18 cellular contexts compared by ENCODE assay signal in the genomic region with DNA sequence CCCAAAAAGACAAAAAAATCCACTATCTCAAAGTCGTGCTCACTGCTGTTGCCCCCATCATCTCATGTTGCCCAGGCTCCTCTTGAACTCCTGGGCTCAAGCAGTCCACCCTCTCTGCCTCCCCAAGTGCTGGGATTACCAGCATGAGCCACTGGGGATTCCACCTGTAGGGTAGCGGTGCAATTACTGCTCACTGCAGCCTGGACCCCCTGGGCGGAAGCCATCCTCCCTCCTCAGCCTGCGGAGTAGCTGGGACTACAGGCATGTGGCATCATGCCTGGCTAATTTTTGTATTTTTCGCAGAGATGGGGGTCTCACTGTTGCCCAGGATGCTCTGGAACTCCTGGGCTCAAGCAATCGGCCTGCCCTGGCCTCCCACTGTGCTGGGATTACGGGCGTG. TPM values are rescaled to one million over a fixed set of nuclear protein-coding genes. Genes with fewer than 3 reads are reported as not detected.
DNase-seq lines count a peak whose midpoint lies in the region; ATAC-seq, FAIRE-seq and TF ChIP-seq lines count a peak whose summit lies in the region.
"Had no signal": no experiment of that assay in that cellular context is flagged by ENCODE, and none has a peak within 500 bp of the region (broad histone marks: within the 10 kb centered on the region; RNA-seq: fewer than 3 reads in every experiment).

No MANE protein-coding gene starts in this region.

- no peak overlapping the region for H3K4me3 Mint-ChIP-seq in dendritic cell treated with granulocyte-macrophage colony-stimulating factor and Interleukin-4, amounts not matched to agents 40 ng/mL and 50 ng/mL, for 4 days
- H3K4me3 Mint-ChIP-seq in stimulated activated memory B cell treated with anti-CD40 and anti-IgM and Interleukin-4, amounts not matched to agents 10 μg/mL and 1 μg/mL and 100 μg/mL, for 72 hours: no peak overlapping the region
- no peak overlapping the region for H3K4me3 Mint-ChIP-seq in endothelial cell (ENCODE audit: unreplicated experiment)
- H3K4me3 Mint-ChIP-seq in activated naive CD8-positive, alpha-beta T cell treated with anti-CD3 and anti-CD28 coated beads, Interleukin-2, amount 50 U/mL, for 24 hours: no peak overlapping the region

- no peaks in the 10 kb centered on the region for H4K20me1 ChIP-seq in GM23248 (ENCODE audit: insufficient read depth)

- TF ChIP-seq EP300 in A549 (IDR thresholded peaks at IDR 0.05): no peak

- H3K9me3 ChIP-seq in A549 (0 out of 3 replicates have a peak, but pooled peaks cover 6% of the 10 kb centered on the region), GM23248 (ENCODE audit: low read depth) (no peaks in the 10 kb centered on the region)
- H3K9me3 ChIP-seq: HAP-1, MG63 had no signal

- no peaks in the 10 kb centered on the region for H3K9me3 Mint-ChIP-seq in dendritic cell treated with granulocyte-macrophage colony-stimulating factor and Interleukin-4, amounts not matched to agents 40 ng/mL and 50 ng/mL, for 4 days
- no peaks in the 10 kb centered on the region for H3K9me3 Mint-ChIP-seq in stimulated activated memory B cell treated with anti-CD40 and anti-IgM and Interleukin-4, amounts not matched to agents 10 μg/mL and 1 μg/mL and 100 μg/mL, for 72 hours
- H3K9me3 Mint-ChIP-seq in endothelial cell (ENCODE audit: unreplicated experiment): no peaks in the 10 kb centered on the region
- no peaks in the 10 kb centered on the region for H3K9me3 Mint-ChIP-seq in activated naive CD8-positive, alpha-beta T cell treated with anti-CD3 and anti-CD28 coated beads, Interleukin-2, amount 50 U/mL, for 24 hours

- no peak for TF ChIP-seq POLR2A in A549 (IDR thresholded peaks at IDR 0.05; ENCODE audit: low read length)

- WGBS in A549 (ENCODE audit: missing lambda C conversion rate): 68% methylated on average over 8 of the region's 8 CpGs
- WGBS in GM23248 (ENCODE audit: low coverage in 1 of 2, low lambda C conversion rate in 2 of 2, missing lambda C conversion rate in 2 of 2), 2 experiments: 69 to 72% methylated on average over 8 of the region's 8 CpGs

- peaks cover 22% of the 10 kb centered on the region for H3K4me1 ChIP-seq in A549
- peaks cover 20% of the 10 kb centered on the region for H3K4me1 ChIP-seq in GM23248 (ENCODE audit: insufficient read depth)

- TF ChIP-seq RAD21 in A549 (conservative IDR thresholded peaks at IDR 0.05 in 1 of 2, IDR thresholded peaks at IDR 0.05 in 1 of 2): no peak

- DNase-seq in A549 (ENCODE audit: low read depth in 1 of 2, low spot score in 1 of 2): no peak
- no peak for DNase-seq in GM23248
- no peak for DNase-seq in endothelial cell (ENCODE audit: low spot score)
- no peak for DNase-seq in activated CD8-positive, alpha-beta memory T cell treated with anti-CD3 and anti-CD28 coated beads, Interleukin-2, amount 50 U/mL, for 4 hours
- DNase-seq in activated naive CD8-positive, alpha-beta T cell treated with anti-CD3 and anti-CD28 coated beads, Interleukin-2, amount 50 U/mL, for 24 hours: no peak
- DNase-seq: DMS79 treated with DMSO at 0.1 percent for 48 hours, NCI-H1092, NCI-H146, NCI-H2029 treated with DMSO at 0.1 percent for 48 hours, NCI-H2171, NCI-H446 had no signal

- H3K27me3 Mint-ChIP-seq in dendritic cell treated with granulocyte-macrophage colony-stimulating factor and Interleukin-4, amounts not matched to agents 40 ng/mL and 50 ng/mL, for 4 days: peaks cover 1% of the 10 kb centered on the region
- peaks cover 22% of the 10 kb centered on the region for H3K27me3 Mint-ChIP-seq in stimulated activated memory B cell treated with anti-CD40 and anti-IgM and Interleukin-4, amounts not matched to agents 10 μg/mL and 1 μg/mL and 100 μg/mL, for 72 hours
- H3K27me3 Mint-ChIP-seq in endothelial cell (ENCODE audit: unreplicated experiment): peaks cover 21% of the 10 kb centered on the region
- peaks cover 42% of the 10 kb centered on the region for H3K27me3 Mint-ChIP-seq in activated naive CD8-positive, alpha-beta T cell treated with anti-CD3 and anti-CD28 coated beads, Interleukin-2, amount 50 U/mL, for 24 hours

- H3K27me3 ChIP-seq in GM23248 (replicated peaks; ENCODE audit: insufficient read depth): peaks cover 9% of the 10 kb centered on the region

- POLR2A ChIA-PET in A549 (lab: Yijun Ruan, JAX): no interaction called here

- intact Hi-C loops in dendritic cell treated with granulocyte-macrophage colony-stimulating factor and Interleukin-4, amounts not matched to agents 40 ng/mL and 50 ng/mL, for 4 days (cut with micrococcal nuclease): no loop called here

- peak; percentile 23 to 49; a peak in 3 of 6 replicates for ATAC-seq in A549
- no peak for ATAC-seq in stimulated activated memory B cell treated with anti-CD40 and anti-IgM and Interleukin-4, amounts not matched to agents 10 μg/mL and 1 μg/mL and 100 μg/mL, for 72 hours
- no peak for ATAC-seq in activated naive CD8-positive, alpha-beta T cell treated with anti-CD3 and anti-CD28 coated beads, Interleukin-2, amount 50 U/mL, for 24 hours
- ATAC-seq: Panc1 had no signal

- peak overlapping the region; percentile 97 for H3K27ac Mint-ChIP-seq in dendritic cell treated with granulocyte-macrophage colony-stimulating factor and Interleukin-4, amounts not matched to agents 40 ng/mL and 50 ng/mL, for 4 days
- peak overlapping the region; percentile 16 for H3K27ac Mint-ChIP-seq in stimulated activated memory B cell treated with anti-CD40 and anti-IgM and Interleukin-4, amounts not matched to agents 10 μg/mL and 1 μg/mL and 100 μg/mL, for 72 hours
- no peak overlapping the region for H3K27ac Mint-ChIP-seq in endothelial cell (ENCODE audit: unreplicated experiment)
- no peak overlapping the region for H3K27ac Mint-ChIP-seq in activated naive CD8-positive, alpha-beta T cell treated with anti-CD3 and anti-CD28 coated beads, Interleukin-2, amount 50 U/mL, for 24 hours

- CTCF ChIA-PET in A549 (lab: Yijun Ruan, JAX): interaction anchor here (1.0 kb wide), 2 partner anchors 19 to 22 kb away, joined by 3 read pairs; no protein-coding TSS in a partner anchor

- no peaks in the 10 kb centered on the region for H3K9me2 ChIP-seq in GM23248 (ENCODE audit: insufficient read depth)

- H3F3A ChIP-seq in GM23248 (ENCODE audit: insufficient read depth): peaks cover 11% of the 10 kb centered on the region

- TF ChIP-seq CTCF in A549 (IDR thresholded peaks at IDR 0.05) (no peak), endothelial cell (IDR thresholded peaks at IDR 0.05; ENCODE audit: unreplicated experiment) (no peak)

- peak overlapping the region; percentile 37; the same call in 1 of the 2 replicates for H3K9ac ChIP-seq in GM23248

- H3K36me3 Mint-ChIP-seq in dendritic cell treated with granulocyte-macrophage colony-stimulating factor and Interleukin-4, amounts not matched to agents 40 ng/mL and 50 ng/mL, for 4 days (ENCODE audit: low read depth): peaks cover 24% of the 10 kb centered on the region
- no peaks in the 10 kb centered on the region for H3K36me3 Mint-ChIP-seq in stimulated activated memory B cell treated with anti-CD40 and anti-IgM and Interleukin-4, amounts not matched to agents 10 μg/mL and 1 μg/mL and 100 μg/mL, for 72 hours
- H3K36me3 Mint-ChIP-seq in endothelial cell (ENCODE audit: low read depth, unreplicated experiment): peaks cover 5% of the 10 kb centered on the region
- H3K36me3 Mint-ChIP-seq in activated naive CD8-positive, alpha-beta T cell treated with anti-CD3 and anti-CD28 coated beads, Interleukin-2, amount 50 U/mL, for 24 hours (ENCODE audit: low read depth): peaks cover 2% of the 10 kb centered on the region

- H3K4me2 ChIP-seq in A549: peak overlapping the region; percentile 43
- peak overlapping the region; percentile 38 for H3K4me2 ChIP-seq in GM23248 (ENCODE audit: unreplicated experiment)

- in situ Hi-C loops in GM23248 (cut with MboI): no loop called here

- H3K4me3 ChIP-seq in A549 (no peak overlapping the region), GM23248 (0 out of 2 replicates have a peak overlapping the region, but pooled peaks have one; percentile 12)
- H3K4me3 ChIP-seq: HAP-1, MG63, SJSA1 had no signal

- FAIRE-seq in A549 (lab: Jason Lieb, UNC): no peak

- peaks cover 50% of the 10 kb centered on the region for H3K4me1 Mint-ChIP-seq in dendritic cell treated with granulocyte-macrophage colony-stimulating factor and Interleukin-4, amounts not matched to agents 40 ng/mL and 50 ng/mL, for 4 days (ENCODE audit: low read depth)
- H3K4me1 Mint-ChIP-seq in stimulated activated memory B cell treated with anti-CD40 and anti-IgM and Interleukin-4, amounts not matched to agents 10 μg/mL and 1 μg/mL and 100 μg/mL, for 72 hours: peaks cover 26% of the 10 kb centered on the region
- peaks cover 18% of the 10 kb centered on the region for H3K4me1 Mint-ChIP-seq in endothelial cell (ENCODE audit: unreplicated experiment)
- H3K4me1 Mint-ChIP-seq in activated naive CD8-positive, alpha-beta T cell treated with anti-CD3 and anti-CD28 coated beads, Interleukin-2, amount 50 U/mL, for 24 hours: peaks cover 18% of the 10 kb centered on the region

- no peak overlapping the region for H2AFZ ChIP-seq in GM23248

- H3K36me3 ChIP-seq in GM23248 (ENCODE audit: low read depth): no peaks in the 10 kb centered on the region
- H3K36me3 ChIP-seq: HAP-1, MG63, SJSA1 had no signal

- peak overlapping the region; percentile 5 to 65; a peak in 2 of 6 replicates for H3K27ac ChIP-seq in A549
- H3K27ac ChIP-seq in GM23248: peak overlapping the region; percentile 67
- H3K27ac ChIP-seq: SJSA1 had no signal

- no peaks in the 10 kb centered on the region for H3K79me2 ChIP-seq in GM23248 (ENCODE audit: insufficient read depth)

RNA-seq across cellular contexts. Expression of a gene that starts 37.9 kb away (rescaled TPM):
- polyA plus RNA-seq in A549 (2011; rRNA removed) (not detected in 2 replicates), A549 (2017; fragmentation: RNase III; extraction: RNeasy Plus Mini Kit Qiagen cat#74134 plus additional on column Dnase treatment) (not detected in 3 replicates), GM23248 (2016; fragmentation: Nextera tagmentation; extraction: Ambion mirVana) (not detected in 2 replicates)
- not detected in 2 replicates for polyA plus RNA-seq in A549 (2012; cell fraction: cytosol; rRNA removed)
- not detected in 2 replicates for polyA plus RNA-seq in A549 (2012; cell fraction: nucleus; rRNA removed)
- polyA minus RNA-seq in A549 (2011; rRNA and poly(A)+ RNA removed): not detected in 2 replicates
- not detected in 2 replicates for total RNA-seq in GM23248 (2014; rRNA removed; shearing (Covaris generic))
- total RNA-seq in endothelial cell (ENCODE audit: unreplicated experiment): not detected
- total RNA-seq: SJSA1 had no signal
- polyA plus RNA-seq: CD14-positive monocyte had no signal

RNA-seq across cellular contexts. Expression of a gene that starts 47.1 kb away (rescaled TPM):
- polyA plus RNA-seq in A549 (2011; rRNA removed): not detected in 2 replicates
- polyA plus RNA-seq in A549 (2012; cell fraction: cytosol; rRNA removed): not detected in 2 replicates
- polyA plus RNA-seq in A549 (2012; cell fraction: nucleus; rRNA removed): not detected in 2 replicates
- polyA plus RNA-seq in A549 (2017; fragmentation: RNase III; extraction: RNeasy Plus Mini Kit Qiagen cat#74134 plus additional on column Dnase treatment): not detected in 3 replicates
- not detected in 2 replicates for polyA minus RNA-seq in A549 (2011; rRNA and poly(A)+ RNA removed)
- not detected in 2 replicates for total RNA-seq in GM23248 (2014; rRNA removed; shearing (Covaris generic))
- not detected in 2 replicates for polyA plus RNA-seq in GM23248 (2016; fragmentation: Nextera tagmentation; extraction: Ambion mirVana)
- total RNA-seq in endothelial cell (ENCODE audit: unreplicated experiment): not detected
- total RNA-seq: SJSA1 had no signal
- polyA plus RNA-seq: CD14-positive monocyte had no signal

RNA-seq across cellular contexts. Expression of a gene that starts 52.5 kb away (rescaled TPM):
- 62.5 and 70.9 TPM in 2 replicates for polyA plus RNA-seq in A549 (2011; rRNA removed)
- polyA plus RNA-seq in A549 (2012; cell fraction: cytosol; rRNA removed): 128 and 131 TPM in 2 replicates
- 168 and 237 TPM in 2 replicates for polyA plus RNA-seq in A549 (2012; cell fraction: nucleus; rRNA removed)
- polyA plus RNA-seq in A549 (2017; fragmentation: RNase III; extraction: RNeasy Plus Mini Kit Qiagen cat#74134 plus additional on column Dnase treatment): 68.8 to 78.0 TPM (median 73.8 TPM) in 3 replicates
- 103 and 133 TPM in 2 replicates for polyA minus RNA-seq in A549 (2011; rRNA and poly(A)+ RNA removed)
- 31.0 and 38.2 TPM in 2 replicates for total RNA-seq in GM23248 (2014; rRNA removed; shearing (Covaris generic))
- 24.4 and 26.7 TPM in 2 replicates for polyA plus RNA-seq in GM23248 (2016; fragmentation: Nextera tagmentation; extraction: Ambion mirVana)
- 76.6 TPM for total RNA-seq in endothelial cell (ENCODE audit: unreplicated experiment)

Comparison
In these comparisons a context has a peak if more than half of its experiments do, and no peak if none do; other contexts are left out.
1. ATAC-seq: peak in A549 (2 of 2); none in stimulated activated memory B cell treated with anti-CD40 and anti-IgM and Interleukin-4, amounts not matched to agents 10 μg/mL and 1 μg/mL and 100 μg/mL, for 72 hours (single experiment) and activated naive CD8-positive, alpha-beta T cell treated with anti-CD3 and anti-CD28 coated beads, Interleukin-2, amount 50 U/mL, for 24 hours (single experiment).
2. H3K27ac Mint-ChIP-seq: peak in dendritic cell treated with granulocyte-macrophage colony-stimulating factor and Interleukin-4, amounts not matched to agents 40 ng/mL and 50 ng/mL, for 4 days (single experiment) and stimulated activated memory B cell treated with anti-CD40 and anti-IgM and Interleukin-4, amounts not matched to agents 10 μg/mL and 1 μg/mL and 100 μg/mL, for 72 hours (single experiment); none in endothelial cell (single experiment) and activated naive CD8-positive, alpha-beta T cell treated with anti-CD3 and anti-CD28 coated beads, Interleukin-2, amount 50 U/mL, for 24 hours (single experiment).